In genomic region chr3:464255-464654, GRCh38 we compare ENCODE assay signal across 21 cellular contexts.
DNase-seq lines count a peak whose midpoint lies in the region; ATAC-seq and TF ChIP-seq lines count a peak whose summit lies in the region.
"Had no signal": no experiment of that assay in that cellular context is flagged by ENCODE, and none has a peak within 500 bp of the region (broad histone marks: within the 10 kb centered on the region; RNA-seq: fewer than 3 reads in every experiment).

No MANE protein-coding gene starts in this region.

- no peak for TF ChIP-seq CTCF in GM06990 (IDR thresholded peaks at IDR 0.05; ENCODE audit: insufficient read depth, low read length, poor library complexity, severe bottlenecking)
- TF ChIP-seq CTCF in osteocyte (IDR thresholded peaks at IDR 0.05): no peak

- peaks cover 4% of the 10 kb centered on the region for H3K9me3 Mint-ChIP-seq in osteocyte (ENCODE audit: unreplicated experiment)

- no peaks in the 10 kb centered on the region for H3K27me3 ChIP-seq in GM06990 (replicated peaks; ENCODE audit: control insufficient read depth, insufficient read depth, low read length)
- H3K27me3 ChIP-seq: brain microvascular endothelial cell, esophagus muscularis mucosa, right atrium auricular region, suprapubic skin had no signal

- no peak overlapping the region for H3K4me3 Mint-ChIP-seq in osteocyte (ENCODE audit: unreplicated experiment)
- H3K4me3 Mint-ChIP-seq: activated naive CD4-positive, alpha-beta T cell treated with anti-CD3 and anti-CD28 coated beads, Interleukin-2, amount 50 U/mL, for 24 hours; CD14-positive monocyte; T-helper 1 cell treated with Interleukin-12 subunit alpha and Interleukin-12 subunit beta and Interleukin-4 antibody, amounts not matched to agents 30 μg/mL and 1 μg/mL, for 36 hours had no signal

- peak overlapping the region; percentile 8 for H3K4me3 ChIP-seq in GM06990 (replicated peaks; ENCODE audit: low read depth, low read length)
- H3K4me3 ChIP-seq: esophagus muscularis mucosa, right atrium auricular region, suprapubic skin had no signal

- no peak overlapping the region for H3K27ac Mint-ChIP-seq in osteocyte (ENCODE audit: unreplicated experiment)
- H3K27ac Mint-ChIP-seq: activated naive CD4-positive, alpha-beta T cell treated with anti-CD3 and anti-CD28 coated beads, Interleukin-2, amount 50 U/mL, for 24 hours; CD14-positive monocyte; T-helper 1 cell treated with Interleukin-12 subunit alpha and Interleukin-12 subunit beta and Interleukin-4 antibody, amounts not matched to agents 30 μg/mL and 1 μg/mL, for 36 hours had no signal

- no peaks in the 10 kb centered on the region for H3K4me1 Mint-ChIP-seq in osteocyte (ENCODE audit: unreplicated experiment)
- H3K4me1 Mint-ChIP-seq: activated naive CD4-positive, alpha-beta T cell treated with anti-CD3 and anti-CD28 coated beads, Interleukin-2, amount 50 U/mL, for 24 hours; CD14-positive monocyte had no signal

- H3K27me3 Mint-ChIP-seq in osteocyte (ENCODE audit: unreplicated experiment): no peaks in the 10 kb centered on the region
- H3K27me3 Mint-ChIP-seq: activated naive CD4-positive, alpha-beta T cell treated with anti-CD3 and anti-CD28 coated beads, Interleukin-2, amount 50 U/mL, for 24 hours had no signal

- H3K36me3 ChIP-seq in GM06990 (ENCODE audit: control insufficient read depth, insufficient read depth, low read length): no peaks in the 10 kb centered on the region
- H3K36me3 ChIP-seq: brain microvascular endothelial cell, esophagus muscularis mucosa, right atrium auricular region, suprapubic skin had no signal

- no peak for TF ChIP-seq POLR2A in erythroblast (IDR thresholded peaks at IDR 0.05; ENCODE audit: low read length)

- ATAC-seq in GM19043 (IDR thresholded peaks at IDR 0.05; ENCODE audit: low read depth, unreplicated experiment): peak; percentile 22
- peak; percentile 33 for ATAC-seq in HG02610 (IDR thresholded peaks at IDR 0.05; ENCODE audit: unreplicated experiment)
- ATAC-seq in HG03439 (IDR thresholded peaks at IDR 0.05; ENCODE audit: unreplicated experiment): peak; percentile 29

- no peaks in the 10 kb centered on the region for H3K36me3 Mint-ChIP-seq in osteocyte (ENCODE audit: unreplicated experiment)
- H3K36me3 Mint-ChIP-seq: activated naive CD4-positive, alpha-beta T cell treated with anti-CD3 and anti-CD28 coated beads, Interleukin-2, amount 50 U/mL, for 24 hours; CD14-positive monocyte had no signal

- DNase-seq in GM06990 (ENCODE audit: extremely low read depth, insufficient read length) (peak; percentile 3), activated T-cell treated with anti-CD3 and anti-CD28 coated beads for 4 hours (no peak), osteocyte (ENCODE audit: extremely low spot score, unreplicated experiment) (no peak), erythroblast (lab: John Stamatoyannopoulos, UW) (no peak), SIG-M5 treated with dmso at 0.1 percent for 504 hours (lab: John Stamatoyannopoulos, UW; ENCODE audit: unreplicated experiment) (no peak)
- DNase-seq: activated CD4-positive, alpha-beta T cell treated with anti-CD3 and anti-CD28 coated beads for 1 hour; brain microvascular endothelial cell; dermis blood vessel endothelial cell; GOT3; mesenchymal stem cell; NCI-H2029; stimulated activated CD4-positive, alpha-beta T cell treated with anti-CD3 and anti-CD28 coated beads, Interleukin-1b, Interleukin-23, amount 100 ng/mL, for 48 hours had no signal
